13 cellular contexts compared by ENCODE assay signal in genomic region chr17:59327891-59328290, GRCh38. TPM values are rescaled to one million over a fixed set of nuclear protein-coding genes. Genes with fewer than 3 reads are reported as not detected.
DNase-seq lines count a peak whose midpoint lies in the region; ATAC-seq and TF ChIP-seq lines count a peak whose summit lies in the region.
"Had no signal": no experiment of that assay in that cellular context is flagged by ENCODE, and none has a peak within 500 bp of the region (broad histone marks: within the 10 kb centered on the region; RNA-seq: fewer than 3 reads in every experiment).

No MANE protein-coding gene starts in this region.

- ATAC-seq in SK-N-SH treated with all-trans-retinoic acid at 6 μM for 48 hours, result no peak
- no peak for ATAC-seq in stimulated activated memory B cell treated with anti-CD40 and anti-IgM and Interleukin-4, amounts not matched to agents 10 μg/mL and 1 μg/mL and 100 μg/mL, for 72 hours

- no peak overlapping the region for H3K9ac ChIP-seq in SK-N-SH
- no peak overlapping the region for H3K9ac ChIP-seq in OCI-LY3 (ENCODE audit: low read length)

- TF ChIP-seq RAD21 in SK-N-SH (IDR thresholded peaks at IDR 0.05; ENCODE audit: low read length), result no peak

- H3K79me2 ChIP-seq in SK-N-SH (ENCODE audit: insufficient read depth), result peaks cover 7% of the 10 kb centered on the region; the same call in 1 of the 2 replicates
- peaks cover 14% of the 10 kb centered on the region for H3K79me2 ChIP-seq in OCI-LY3 (ENCODE audit: low read length)

- no peaks in the 10 kb centered on the region; the same call in 1 of the 2 replicates for H4K20me1 ChIP-seq in SK-N-SH (ENCODE audit: insufficient read depth)
- peaks cover 3% of the 10 kb centered on the region; the same call in 1 of the 2 replicates for H4K20me1 ChIP-seq in OCI-LY3 (ENCODE audit: insufficient read depth, low read length)

- TF ChIP-seq EP300 in SK-N-SH (IDR thresholded peaks at IDR 0.05; ENCODE audit: borderline replicate concordance in 1 of 2, low read depth in 1 of 2, low read length in 1 of 2), result no peak

- intact Hi-C loops in dorsolateral prefrontal cortex (cut with DNase I), result loop anchor here (2.0 to 10.0 kb wide), 4 partner anchors 106 to 234 kb away; partner anchors contain the start of genes GDPD1 (in 1 of the 2) and SMG8 (in 1 of the 2)

- no peaks in the 10 kb centered on the region for H3K27me3 Mint-ChIP-seq in stimulated activated memory B cell treated with anti-CD40 and anti-IgM and Interleukin-4, amounts not matched to agents 10 μg/mL and 1 μg/mL and 100 μg/mL, for 72 hours

- no peaks in the 10 kb centered on the region for H3K36me3 Mint-ChIP-seq in stimulated activated memory B cell treated with anti-CD40 and anti-IgM and Interleukin-4, amounts not matched to agents 10 μg/mL and 1 μg/mL and 100 μg/mL, for 72 hours

- no peak overlapping the region for H3K4me3 Mint-ChIP-seq in stimulated activated memory B cell treated with anti-CD40 and anti-IgM and Interleukin-4, amounts not matched to agents 10 μg/mL and 1 μg/mL and 100 μg/mL, for 72 hours

- POLR2A ChIA-PET in SK-N-SH (lab: Yijun Ruan, JAX), result no interaction called here

- peak overlapping the region; percentile 67 for H3K27ac Mint-ChIP-seq in stimulated activated memory B cell treated with anti-CD40 and anti-IgM and Interleukin-4, amounts not matched to agents 10 μg/mL and 1 μg/mL and 100 μg/mL, for 72 hours

- H3K9me3 Mint-ChIP-seq in stimulated activated memory B cell treated with anti-CD40 and anti-IgM and Interleukin-4, amounts not matched to agents 10 μg/mL and 1 μg/mL and 100 μg/mL, for 72 hours, result no peaks in the 10 kb centered on the region

- peaks cover 34% of the 10 kb centered on the region for H3K4me1 Mint-ChIP-seq in stimulated activated memory B cell treated with anti-CD40 and anti-IgM and Interleukin-4, amounts not matched to agents 10 μg/mL and 1 μg/mL and 100 μg/mL, for 72 hours

- H3K4me3 ChIP-seq in SK-N-SH (ENCODE audit: low read depth in 2 of 2, low read length in 1 of 2) (no peak overlapping the region), OCI-LY3 (ENCODE audit: low read length) (no peak overlapping the region), dorsolateral prefrontal cortex (no peak overlapping the region)

- no peaks in the 10 kb centered on the region for H3K36me3 ChIP-seq in SK-N-SH (replicated peaks in 1 of 2; ENCODE audit: control insufficient read depth in 1 of 2, insufficient read depth in 2 of 2, low read length in 1 of 2)
- no peaks in the 10 kb centered on the region for H3K36me3 ChIP-seq in OCI-LY3 (replicated peaks; ENCODE audit: low read depth, low read length)

- H3K9me2 ChIP-seq in SK-N-SH, result no peaks in the 10 kb centered on the region

- H3K27ac ChIP-seq in SK-N-SH (ENCODE audit: low read depth in 2 of 2, low read length in 1 of 2) (peak overlapping the region; percentile 17 to 55; a peak in 3 of 4 replicates), OCI-LY3 (ENCODE audit: low read length) (no peak overlapping the region), dorsolateral prefrontal cortex (peak overlapping the region in 32 of 59 donors; percentile 10 to 99 (median 95)), caudate nucleus (ENCODE audit: low read depth, low read length) (no peak overlapping the region)

- H3F3A ChIP-seq in SK-N-SH (replicated peaks; ENCODE audit: insufficient read depth), result peaks cover 15% of the 10 kb centered on the region

- H3K27me3 ChIP-seq in SK-N-SH (ENCODE audit: insufficient read depth) (no peaks in the 10 kb centered on the region), OCI-LY3 (ENCODE audit: low read depth, low read length) (no peaks in the 10 kb centered on the region), dorsolateral prefrontal cortex (no peaks in the 10 kb centered on the region)

- DNase-seq in SK-N-SH (peak; percentile 4), dorsolateral prefrontal cortex (no peak), GM13976 (ENCODE audit: low spot score) (no peak), caudate nucleus (lab: John Stamatoyannopoulos, UW) (no peak)
- DNase-seq in stimulated activated CD4-positive, alpha-beta T cell treated with anti-CD3 and anti-CD28 coated beads, Interleukin-4, amount 100 ng/mL, for 24 hours, result no peak
- DNase-seq: head of caudate nucleus; kidney; retina; stimulated activated CD4-positive, alpha-beta T cell treated with anti-CD3 and anti-CD28 coated beads, Interleukin-4, amount 100 ng/mL, for 4 hours; stimulated activated naive CD4-positive, alpha-beta T cell treated with Interleukin-2 at 50 U/mL for 16 hours had no signal

- H2AFZ ChIP-seq in SK-N-SH (ENCODE audit: low read depth), result no peak overlapping the region
- H2AFZ ChIP-seq in OCI-LY3 (ENCODE audit: low read depth, low read length), result no peak overlapping the region

- H3K9me3 ChIP-seq in SK-N-SH, result no peaks in the 10 kb centered on the region
- H3K9me3 ChIP-seq in OCI-LY3 (ENCODE audit: insufficient read depth, low read length), result no peaks in the 10 kb centered on the region

- TF ChIP-seq CTCF in SK-N-SH (IDR thresholded peaks at IDR 0.05) (no peak), OCI-LY3 (IDR thresholded peaks at IDR 0.05; ENCODE audit: low read depth, low read length) (no peak), dorsolateral prefrontal cortex (IDR thresholded peaks at IDR 0.05 in 54 of 56, conservative IDR thresholded peaks at IDR 0.05 in 2 of 56; ENCODE audit: low read depth in 1 of 56, partially characterized antibody in 56 of 56) (no peak), GM13976 (IDR thresholded peaks at IDR 0.05; ENCODE audit: borderline replicate concordance, control extremely low read depth, extremely low read depth, insufficient read depth, missing control alignments) (no peak)

- H3K4me2 ChIP-seq in SK-N-SH (no peak overlapping the region), OCI-LY3 (ENCODE audit: low read length) (peak overlapping the region; percentile 51; the same call in 1 of the 2 replicates)

- WGBS in SK-N-SH (ENCODE audit: low lambda C conversion rate), result 59% methylated on average over 1 of the region's 1 CpG

- peaks cover 16 to 38% of the 10 kb centered on the region in 2 experiments for H3K4me1 ChIP-seq in SK-N-SH (ENCODE audit: control insufficient read depth in 1 of 2, insufficient read depth in 2 of 2, low read depth in 1 of 2, low read length in 1 of 2)
- H3K4me1 ChIP-seq in OCI-LY3 (ENCODE audit: low read length), result peaks cover 39% of the 10 kb centered on the region

- CTCF ChIA-PET in SK-N-SH (lab: Yijun Ruan, JAX), result interaction anchor here (0.6 to 18.2 kb wide), 10 partner anchors 11 to 231 kb away, joined by 3 to 569 read pairs (median 4); no protein-coding TSS in a partner anchor

- in situ Hi-C loops in GM13976 (cut with MboI; ENCODE audit: low sequenced_read_pairs, unreplicated experiment), result no loop called here

TF ChIP-seq in SK-N-SH, 30 proteins besides CTCF, POLR2A, EP300 and RAD21:
- TF ChIP-seq FOSL2 (IDR thresholded peaks at IDR 0.05; ENCODE audit: borderline replicate concordance, low read depth) (0 out of 2 replicates have a peak, but pooled peaks have one; percentile 6), TEAD4 (IDR thresholded peaks at IDR 0.05; ENCODE audit: borderline replicate concordance, insufficient read depth) (no peak)

TF ChIP-seq in SK-N-SH treated with all-trans-retinoic acid at 6 μM for 48 hours, 23 proteins besides CTCF, POLR2A, EP300 and RAD21:
- TF ChIP-seq CSRNP3 (CRISPR knock-in tag; IDR thresholded peaks at IDR 0.05), result no peak
- TF ChIP-seq BACH2 (CRISPR knock-in tag; IDR thresholded peaks at IDR 0.05; ENCODE audit: borderline replicate concordance), result no peak
- no peak for TF ChIP-seq ESRRG (CRISPR knock-in tag; IDR thresholded peaks at IDR 0.05)
- TF ChIP-seq OSR1 (CRISPR knock-in tag; IDR thresholded peaks at IDR 0.05), result no peak
- TF ChIP-seq CSDC2 (CRISPR knock-in tag; IDR thresholded peaks at IDR 0.05), result no peak
- TF ChIP-seq ZNF565 (CRISPR knock-in tag; conservative IDR thresholded peaks at IDR 0.05; ENCODE audit: low read depth), result no peak

RNA-seq across cellular contexts. Expression of gene YPEL2, which starts 3.6 kb away (rescaled TPM):
- 3.2 and 5.5 TPM in 2 replicates for polyA plus RNA-seq in SK-N-SH (2012; rRNA removed)
- 4.7 and 5.4 TPM in 2 replicates for polyA plus RNA-seq in SK-N-SH (2012; cell fraction: cytosol; rRNA removed)
- 5.5 and 10.2 TPM in 2 replicates for polyA plus RNA-seq in SK-N-SH (2012; cell fraction: nucleus; rRNA removed)
- total RNA-seq in dorsolateral prefrontal cortex, result 100 to 1,000 TPM in 1 of 120 experiments, 10 to 100 TPM in 119; 35.6 to 117 (median 58.9) TPM

Comparison
In these comparisons a context has a peak if more than half of its experiments do, and no peak if none do; other contexts are left out.
1. H3K27ac ChIP-seq: peak in SK-N-SH (2 of 2) and dorsolateral prefrontal cortex (32 of 59); none in OCI-LY3 (single experiment) and caudate nucleus (single experiment).